ENCODE assay signal across 9 cellular contexts in genomic region chr2:112881217-112882000, GRCh38. TPM values are rescaled to one million over a fixed set of nuclear protein-coding genes. Genes with fewer than 3 reads are reported as not detected.
DNase-seq lines count a peak whose midpoint lies in the region; ATAC-seq, FAIRE-seq and TF ChIP-seq lines count a peak whose summit lies in the region.
"Had no signal": no experiment of that assay in that cellular context is flagged by ENCODE, and none has a peak within 500 bp of the region (broad histone marks: within the 10 kb centered on the region; RNA-seq: fewer than 3 reads in every experiment).

No MANE protein-coding gene starts in this region.

- TF ChIP-seq CTCF in fibroblast of villous mesenchyme (IDR thresholded peaks at IDR 0.05; ENCODE audit: insufficient read depth, low read depth, low read length) = no peak
- no peak for TF ChIP-seq CTCF in right atrium auricular region (IDR thresholded peaks at IDR 0.05)

- H3K4me1 Mint-ChIP-seq in stimulated activated memory B cell treated with anti-CD40 and anti-IgM and Interleukin-4, amounts not matched to agents 10 μg/mL and 1 μg/mL and 100 μg/mL, for 72 hours = peaks cover 43% of the 10 kb centered on the region

- no peaks in the 10 kb centered on the region for H3K36me3 ChIP-seq in right atrium auricular region
- H3K36me3 ChIP-seq: heart left ventricle had no signal

- H3K9me3 ChIP-seq in right atrium auricular region = no peaks in the 10 kb centered on the region
- H3K9me3 ChIP-seq: heart left ventricle had no signal

- no peaks in the 10 kb centered on the region for H3K36me3 Mint-ChIP-seq in stimulated activated memory B cell treated with anti-CD40 and anti-IgM and Interleukin-4, amounts not matched to agents 10 μg/mL and 1 μg/mL and 100 μg/mL, for 72 hours

- no peaks in the 10 kb centered on the region for H3K27me3 ChIP-seq in right atrium auricular region

- H3K9me3 Mint-ChIP-seq in stimulated activated memory B cell treated with anti-CD40 and anti-IgM and Interleukin-4, amounts not matched to agents 10 μg/mL and 1 μg/mL and 100 μg/mL, for 72 hours = no peaks in the 10 kb centered on the region

- FAIRE-seq in GM18507 (lab: Jason Lieb, UNC) = peak; percentile 71

- H3K4me3 Mint-ChIP-seq in stimulated activated memory B cell treated with anti-CD40 and anti-IgM and Interleukin-4, amounts not matched to agents 10 μg/mL and 1 μg/mL and 100 μg/mL, for 72 hours = no peak overlapping the region

- ATAC-seq in HG02981 (IDR thresholded peaks at IDR 0.05; ENCODE audit: unreplicated experiment) (peak; percentile 65), HG02840 (IDR thresholded peaks at IDR 0.05; ENCODE audit: low FRiP score, unreplicated experiment) (no peak)
- ATAC-seq in stimulated activated memory B cell treated with anti-CD40 and anti-IgM and Interleukin-4, amounts not matched to agents 10 μg/mL and 1 μg/mL and 100 μg/mL, for 72 hours = peak; percentile 95

- peak overlapping the region; percentile 95 for H3K27ac Mint-ChIP-seq in stimulated activated memory B cell treated with anti-CD40 and anti-IgM and Interleukin-4, amounts not matched to agents 10 μg/mL and 1 μg/mL and 100 μg/mL, for 72 hours

- peak; percentile 33 for DNase-seq in AG08396 (ENCODE audit: low spot score)
- DNase-seq in GM18507 (ENCODE audit: extremely low spot score, insufficient read length, low read depth) = peak; percentile 44
- DNase-seq in SIG-M5 (lab: John Stamatoyannopoulos, UW) = peak; percentile 65
- peak; percentile 87 for DNase-seq in fibroblast of villous mesenchyme (ENCODE audit: low read depth)
- no peak for DNase-seq in right atrium auricular region (ENCODE audit: low spot score)

- no peak overlapping the region for H3K27ac ChIP-seq in right atrium auricular region
- H3K27ac ChIP-seq: heart left ventricle had no signal

- H3K27me3 Mint-ChIP-seq in stimulated activated memory B cell treated with anti-CD40 and anti-IgM and Interleukin-4, amounts not matched to agents 10 μg/mL and 1 μg/mL and 100 μg/mL, for 72 hours = no peaks in the 10 kb centered on the region

- H3K4me3 ChIP-seq in fibroblast of villous mesenchyme (ENCODE audit: low read depth, low read length) (no peak overlapping the region), right atrium auricular region (no peak overlapping the region)
- H3K4me3 ChIP-seq: heart left ventricle had no signal

- H3K4me1 ChIP-seq in right atrium auricular region = no peaks in the 10 kb centered on the region

RNA-seq across cellular contexts. Expression of gene IL37, which starts 29.6 kb away (rescaled TPM):
- 0.32 TPM in 1 of 2 replicates, not detected in the other for total RNA-seq in fibroblast of villous mesenchyme
- total RNA-seq in right atrium auricular region = not detected
- total RNA-seq: heart left ventricle had no signal

RNA-seq across cellular contexts. Expression of gene IL1B, which starts 44.8 kb away (rescaled TPM):
- total RNA-seq in fibroblast of villous mesenchyme = 2.6 TPM in 2 replicates
- 1 to 10 TPM; 1.0 to 2.6 TPM for total RNA-seq in right atrium auricular region
